ENCODE assay signal across 13 cellular contexts in the genomic region with DNA sequence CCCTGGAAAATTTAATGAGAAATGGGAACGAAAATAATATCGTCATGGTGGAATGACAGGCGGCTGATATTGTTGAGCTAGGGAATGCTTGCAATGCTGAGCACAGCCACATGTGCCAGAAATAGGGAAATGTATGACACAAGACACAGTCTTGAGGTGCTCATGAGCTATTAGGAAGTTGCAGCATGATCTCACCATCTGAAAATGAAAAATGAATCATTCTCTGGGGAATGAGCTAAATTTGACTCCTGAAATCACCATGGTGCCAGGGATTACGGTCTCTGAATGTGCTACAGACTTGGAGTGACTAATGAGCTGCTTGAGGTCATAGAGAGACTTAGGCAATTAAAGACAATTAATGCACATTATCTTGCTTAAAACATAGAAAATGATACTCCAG.
DNase-seq lines count a peak whose midpoint lies in the region; ATAC-seq and TF ChIP-seq lines count a peak whose summit lies in the region.
"Had no signal": no experiment of that assay in that cellular context is flagged by ENCODE, and none has a peak within 500 bp of the region (broad histone marks: within the 10 kb centered on the region; RNA-seq: fewer than 3 reads in every experiment).

No MANE protein-coding gene starts in this region.

- no peaks in the 10 kb centered on the region for H3K9me3 ChIP-seq in heart left ventricle
- no peaks in the 10 kb centered on the region for H3K9me3 ChIP-seq in left ventricle myocardium inferior (replicated peaks)
- H3K9me3 ChIP-seq: BLaER1, body of pancreas had no signal

- H3K27me3 ChIP-seq in heart left ventricle = no peaks in the 10 kb centered on the region
- no peaks in the 10 kb centered on the region for H3K27me3 ChIP-seq in left ventricle myocardium inferior (ENCODE audit: low read depth)
- H3K27me3 ChIP-seq: BLaER1, body of pancreas had no signal

- no peaks in the 10 kb centered on the region for H3K36me3 Mint-ChIP-seq in progenitor cell of endocrine pancreas (ENCODE audit: insufficient read depth)

- H3K4me1 ChIP-seq in heart left ventricle = peaks cover 0 to 11% (median 0%) of the 10 kb centered on the region in 12 donors
- H3K4me1 ChIP-seq in left ventricle myocardium inferior = no peaks in the 10 kb centered on the region
- H3K4me1 ChIP-seq: BLaER1, body of pancreas had no signal

- 17 to 36% (median 24%) methylated on average over 4 of the region's 4 CpGs for WGBS in heart left ventricle, 4 donors

- ATAC-seq in heart left ventricle (peak; percentile 80 to 97 (median 94)), SK-N-SH treated with all-trans-retinoic acid at 6 μM for 48 hours (peak; percentile 96), left ventricle myocardium superior (peak; percentile 90), HG03097 (IDR thresholded peaks at IDR 0.05; ENCODE audit: low FRiP score, unreplicated experiment) (no peak)
- ATAC-seq: body of pancreas; mucosa of descending colon; stimulated activated naive CD8-positive, alpha-beta T cell treated with anti-CD3 and anti-CD28 coated beads, Interleukin-15, Interleukin-2, amounts not matched to agents 100 U/mL and 50 U/mL, for 24 hours had no signal

- H3K27ac ChIP-seq in heart left ventricle (peak overlapping the region in 5 of 12 donors; percentile 48 to 73 (median 54)), left ventricle myocardium inferior (replicated peaks) (no peak overlapping the region)
- H3K27ac ChIP-seq: BLaER1, body of pancreas had no signal

- TF ChIP-seq POLR2A in heart left ventricle (IDR thresholded peaks at IDR 0.05) = no peak

- H3K4me3 Mint-ChIP-seq in progenitor cell of endocrine pancreas (ENCODE audit: low read depth) = no peak overlapping the region

- H3K27me3 Mint-ChIP-seq in progenitor cell of endocrine pancreas = no peaks in the 10 kb centered on the region

- DNase-seq in heart left ventricle = peak in 3 of 5 donors; percentile 11 to 32 (median 29)
- no peak for DNase-seq in left ventricle myocardium inferior
- DNase-seq in left ventricle myocardium superior = no peak
- no peak for DNase-seq in islet precursor cell
- no peak for DNase-seq in mucosa of gallbladder (ENCODE audit: low spot score)
- no peak for DNase-seq in progenitor cell of endocrine pancreas (ENCODE audit: low spot score, unreplicated experiment)
- DNase-seq: body of pancreas; mucosa of descending colon; NCI-H226; stimulated activated naive CD8-positive, alpha-beta T cell treated with anti-CD3 and anti-CD28 coated beads, Interleukin-15, Interleukin-2, amounts not matched to agents 100 U/mL and 50 U/mL, for 24 hours had no signal

- H3K9me3 Mint-ChIP-seq in progenitor cell of endocrine pancreas (ENCODE audit: low read depth) = no peaks in the 10 kb centered on the region

- H3K27ac Mint-ChIP-seq in progenitor cell of endocrine pancreas = no peak overlapping the region

- intact Hi-C loops in heart left ventricle (cut with DNase I) (no loop called here), left ventricle myocardium inferior (cut with micrococcal nuclease) (no loop called here), left ventricle myocardium superior (cut with micrococcal nuclease) (no loop called here)

- H3K4me3 ChIP-seq in heart left ventricle = no peak overlapping the region
- H3K4me3 ChIP-seq in left ventricle myocardium inferior = no peak overlapping the region
- H3K4me3 ChIP-seq: BLaER1, body of pancreas, mucosa of descending colon had no signal

- peaks cover 2% of the 10 kb centered on the region for H3K4me1 Mint-ChIP-seq in progenitor cell of endocrine pancreas (ENCODE audit: low read depth)

- TF ChIP-seq CTCF in heart left ventricle (IDR thresholded peaks at IDR 0.05) = no peak
- TF ChIP-seq CTCF in left ventricle myocardium inferior (IDR thresholded peaks at IDR 0.05; ENCODE audit: borderline replicate concordance) = no peak
- no peak for TF ChIP-seq CTCF in progenitor cell of endocrine pancreas (IDR thresholded peaks at IDR 0.05; ENCODE audit: unreplicated experiment)

- H3K36me3 ChIP-seq in heart left ventricle (no peaks in the 10 kb centered on the region), left ventricle myocardium inferior (no peaks in the 10 kb centered on the region)
- H3K36me3 ChIP-seq: BLaER1 had no signal

TF ChIP-seq in SK-N-SH treated with all-trans-retinoic acid at 6 μM for 48 hours, 23 proteins besides CTCF, POLR2A, EP300 and RAD21 (continues in another document):
- TF ChIP-seq ZC3H10 (CRISPR knock-in tag; IDR thresholded peaks at IDR 0.05) (peak; percentile 17; the same call in 1 of the 2 replicates), CSDC2 (CRISPR knock-in tag; IDR thresholded peaks at IDR 0.05) (no peak), TCF4 (CRISPR knock-in tag; IDR thresholded peaks at IDR 0.05; ENCODE audit: borderline replicate concordance) (no peak), ISL1 (CRISPR knock-in tag; IDR thresholded peaks at IDR 0.05) (peak; percentile 86), TOX (CRISPR knock-in tag; IDR thresholded peaks at IDR 0.05; ENCODE audit: borderline replicate concordance) (peak; percentile 60; the same call in 1 of the 2 replicates), ZFP30 (CRISPR knock-in tag; IDR thresholded peaks at IDR 0.05) (no peak), GLIS3 (CRISPR knock-in tag; IDR thresholded peaks at IDR 0.05) (no peak), SNAI2 (CRISPR knock-in tag; IDR thresholded peaks at IDR 0.05) (no peak; the same call in 1 of the 2 replicates), ZNF565 (CRISPR knock-in tag; conservative IDR thresholded peaks at IDR 0.05; ENCODE audit: low read depth) (no peak), ZNF8 (CRISPR knock-in tag; IDR thresholded peaks at IDR 0.05) (no peak), ZFP3 (CRISPR knock-in tag; IDR thresholded peaks at IDR 0.05) (peak; percentile 38; the same call in 1 of the 2 replicates), PPARA (CRISPR knock-in tag; IDR thresholded peaks at IDR 0.05; ENCODE audit: borderline replicate concordance) (no peak), ARNTL (CRISPR knock-in tag; IDR thresholded peaks at IDR 0.05; ENCODE audit: borderline replicate concordance, low read depth) (no peak), OSR1 (CRISPR knock-in tag; IDR thresholded peaks at IDR 0.05) (no peak)
- TF ChIP-seq, protein P1, sequence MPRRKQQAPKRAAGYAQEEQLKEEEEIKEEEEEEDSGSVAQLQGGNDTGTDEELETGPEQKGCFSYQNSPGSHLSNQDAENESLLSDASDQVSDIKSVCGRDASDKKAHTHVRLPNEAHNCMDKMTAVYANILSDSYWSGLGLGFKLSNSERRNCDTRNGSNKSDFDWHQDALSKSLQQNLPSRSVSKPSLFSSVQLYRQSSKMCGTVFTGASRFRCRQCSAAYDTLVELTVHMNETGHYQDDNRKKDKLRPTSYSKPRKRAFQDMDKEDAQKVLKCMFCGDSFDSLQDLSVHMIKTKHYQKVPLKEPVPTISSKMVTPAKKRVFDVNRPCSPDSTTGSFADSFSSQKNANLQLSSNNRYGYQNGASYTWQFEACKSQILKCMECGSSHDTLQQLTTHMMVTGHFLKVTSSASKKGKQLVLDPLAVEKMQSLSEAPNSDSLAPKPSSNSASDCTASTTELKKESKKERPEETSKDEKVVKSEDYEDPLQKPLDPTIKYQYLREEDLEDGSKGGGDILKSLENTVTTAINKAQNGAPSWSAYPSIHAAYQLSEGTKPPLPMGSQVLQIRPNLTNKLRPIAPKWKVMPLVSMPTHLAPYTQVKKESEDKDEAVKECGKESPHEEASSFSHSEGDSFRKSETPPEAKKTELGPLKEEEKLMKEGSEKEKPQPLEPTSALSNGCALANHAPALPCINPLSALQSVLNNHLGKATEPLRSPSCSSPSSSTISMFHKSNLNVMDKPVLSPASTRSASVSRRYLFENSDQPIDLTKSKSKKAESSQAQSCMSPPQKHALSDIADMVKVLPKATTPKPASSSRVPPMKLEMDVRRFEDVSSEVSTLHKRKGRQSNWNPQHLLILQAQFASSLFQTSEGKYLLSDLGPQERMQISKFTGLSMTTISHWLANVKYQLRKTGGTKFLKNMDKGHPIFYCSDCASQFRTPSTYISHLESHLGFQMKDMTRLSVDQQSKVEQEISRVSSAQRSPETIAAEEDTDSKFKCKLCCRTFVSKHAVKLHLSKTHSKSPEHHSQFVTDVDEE (CRISPR knock-in tag; IDR thresholded peaks at IDR 0.05) = no peak
- TF ChIP-seq, protein P2, sequence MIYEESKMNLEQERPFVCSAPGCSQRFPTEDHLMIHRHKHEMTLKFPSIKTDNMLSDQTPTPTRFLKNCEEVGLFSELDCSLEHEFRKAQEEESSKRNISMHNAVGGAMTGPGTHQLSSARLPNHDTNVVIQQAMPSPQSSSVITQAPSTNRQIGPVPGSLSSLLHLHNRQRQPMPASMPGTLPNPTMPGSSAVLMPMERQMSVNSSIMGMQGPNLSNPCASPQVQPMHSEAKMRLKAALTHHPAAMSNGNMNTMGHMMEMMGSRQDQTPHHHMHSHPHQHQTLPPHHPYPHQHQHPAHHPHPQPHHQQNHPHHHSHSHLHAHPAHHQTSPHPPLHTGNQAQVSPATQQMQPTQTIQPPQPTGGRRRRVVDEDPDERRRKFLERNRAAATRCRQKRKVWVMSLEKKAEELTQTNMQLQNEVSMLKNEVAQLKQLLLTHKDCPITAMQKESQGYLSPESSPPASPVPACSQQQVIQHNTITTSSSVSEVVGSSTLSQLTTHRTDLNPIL (CRISPR knock-in tag; IDR thresholded peaks at IDR 0.05; ENCODE audit: low read depth) = peak; percentile 97
- TF ChIP-seq, protein P3, sequence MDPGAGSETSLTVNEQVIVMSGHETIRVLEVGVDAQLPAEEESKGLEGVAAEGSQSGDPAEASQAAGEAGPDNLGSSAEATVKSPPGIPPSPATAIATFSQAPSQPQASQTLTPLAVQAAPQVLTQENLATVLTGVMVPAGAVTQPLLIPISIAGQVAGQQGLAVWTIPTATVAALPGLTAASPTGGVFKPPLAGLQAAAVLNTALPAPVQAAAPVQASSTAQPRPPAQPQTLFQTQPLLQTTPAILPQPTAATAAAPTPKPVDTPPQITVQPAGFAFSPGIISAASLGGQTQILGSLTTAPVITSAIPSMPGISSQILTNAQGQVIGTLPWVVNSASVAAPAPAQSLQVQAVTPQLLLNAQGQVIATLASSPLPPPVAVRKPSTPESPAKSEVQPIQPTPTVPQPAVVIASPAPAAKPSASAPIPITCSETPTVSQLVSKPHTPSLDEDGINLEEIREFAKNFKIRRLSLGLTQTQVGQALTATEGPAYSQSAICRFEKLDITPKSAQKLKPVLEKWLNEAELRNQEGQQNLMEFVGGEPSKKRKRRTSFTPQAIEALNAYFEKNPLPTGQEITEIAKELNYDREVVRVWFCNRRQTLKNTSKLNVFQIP (CRISPR knock-in tag; IDR thresholded peaks at IDR 0.05; ENCODE audit: borderline replicate concordance, low read depth) = no peak

Comparison
In these comparisons a context has a peak if more than half of its experiments do, and no peak if none do; other contexts are left out.
1. DNase-seq: peak in heart left ventricle (3 of 5); none in left ventricle myocardium inferior (single experiment), left ventricle myocardium superior (single experiment), islet precursor cell (single experiment), mucosa of gallbladder (single experiment) and progenitor cell of endocrine pancreas (single experiment).